15 cellular contexts compared by ENCODE assay signal in genomic region chr2:13662055-13662454, GRCh38.
"Had no signal": no experiment of that assay in that cellular context is flagged by ENCODE, and none has a peak within 500 bp of the region (broad histone marks: within the 10 kb centered on the region; RNA-seq: fewer than 3 reads in every experiment).

No MANE protein-coding gene starts in this region.

- H3K4me1 ChIP-seq: gastroesophageal sphincter, heart left ventricle, left ventricle myocardium inferior, transverse colon, uterus had no signal

- H3K9me3 ChIP-seq: gastroesophageal sphincter, heart left ventricle, left ventricle myocardium inferior, transverse colon, uterus had no signal

- DNase-seq: activated B cell treated with CpG ODN at 0.5 μM for 24 hours; activated CD4-positive, alpha-beta memory T cell treated with anti-CD3 and anti-CD28 coated beads, Interleukin-2, amount 10 ng/mL, durations not matched to agents 7 days and 5 days; activated CD4-positive, alpha-beta T cell treated with anti-CD3 and anti-CD28 coated beads for 48 hours; activated CD8-positive, alpha-beta memory T cell treated with anti-CD3 and anti-CD28 coated beads, Interleukin-2, amount 10 ng/mL, durations not matched to agents 7 days and 5 days; dermis blood vessel endothelial cell; effector memory CD8-positive, alpha-beta T cell; heart left ventricle; kidney glomerular epithelial cell; left ventricle myocardium inferior; stimulated activated CD4-positive, alpha-beta T cell treated with anti-CD3 and anti-CD28 coated beads, Interleukin-2, amount 100 ng/mL, for 24 hours; stimulated activated naive CD8-positive, alpha-beta T cell treated with anti-CD3 and anti-CD28 coated beads, Interleukin-15, Interleukin-2, amounts not matched to agents 100 U/mL and 50 U/mL, for 24 hours; T-cell; transverse colon; uterus had no signal

- ATAC-seq: activated CD8-positive, alpha-beta memory T cell treated with anti-CD3 and anti-CD28 coated beads, Interleukin-2, amount 10 ng/mL, durations not matched to agents 7 days and 5 days; effector memory CD8-positive, alpha-beta T cell; gastroesophageal sphincter; heart left ventricle; stimulated activated naive CD8-positive, alpha-beta T cell treated with anti-CD3 and anti-CD28 coated beads, Interleukin-15, Interleukin-2, amounts not matched to agents 100 U/mL and 50 U/mL, for 24 hours; T-cell had no signal

- H3K36me3 ChIP-seq: gastroesophageal sphincter, heart left ventricle, left ventricle myocardium inferior, transverse colon, uterus had no signal

- H3K27me3 ChIP-seq: gastroesophageal sphincter, heart left ventricle, transverse colon, uterus had no signal

- H3K4me3 ChIP-seq: gastroesophageal sphincter, heart left ventricle, left ventricle myocardium inferior, transverse colon, uterus had no signal

- H3K27ac ChIP-seq: gastroesophageal sphincter, heart left ventricle, left ventricle myocardium inferior, transverse colon, uterus had no signal
